8 cellular contexts compared by ENCODE assay signal in the genomic region with DNA sequence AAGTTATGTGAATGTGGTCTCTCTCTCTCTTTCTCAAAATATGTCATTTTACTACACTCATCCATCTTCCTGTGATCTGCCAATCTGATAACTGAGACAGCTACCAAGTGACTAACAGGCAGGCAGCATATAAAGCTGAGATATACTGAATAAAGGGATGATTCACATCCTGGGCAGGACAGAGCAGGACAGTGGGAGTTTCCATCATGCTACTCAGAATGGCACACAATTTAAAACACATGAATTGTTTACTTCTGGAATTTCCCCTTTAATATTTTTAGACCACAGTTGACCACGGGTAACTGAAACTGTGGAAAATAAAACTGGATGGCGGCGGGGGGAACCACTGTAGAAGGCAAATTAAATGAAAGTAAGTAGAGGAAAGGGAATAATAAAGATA. TPM values are rescaled to one million over a fixed set of nuclear protein-coding genes. Genes with fewer than 3 reads are reported as not detected.
DNase-seq lines count a peak whose midpoint lies in the region; ATAC-seq lines count a peak whose summit lies in the region.

No MANE protein-coding gene starts in this region.

- ATAC-seq in HG03064 (IDR thresholded peaks at IDR 0.05; ENCODE audit: low read depth, unreplicated experiment), result peak; percentile 57

- DNase-seq in stimulated activated CD4-positive, alpha-beta T cell treated with anti-CD3 and anti-CD28 coated beads, Interleukin-15, amount 100 ng/mL, for 24 hours, result peak; percentile 15
- DNase-seq in stimulated activated CD4-positive, alpha-beta T cell treated with anti-CD3 and anti-CD28 coated beads, Interleukin-4, amount 100 ng/mL, for 1 hour, result no peak
- DNase-seq in SW480 (ENCODE audit: low spot score) (peak; percentile 73), myocyte (ENCODE audit: low read depth) (peak; percentile 60), NCI-H1092 treated with DMSO at 0.1 percent for 48 hours (lab: John Stamatoyannopoulos, UW) (no peak), DMS79 (lab: John Stamatoyannopoulos, UW) (no peak), retina (no peak)

RNA-seq across cellular contexts. Expression of a gene that starts 58.6 kb away (rescaled TPM):
- total RNA-seq in myocyte, result 70.2 and 77.3 TPM in 2 replicates
- polyA plus RNA-seq in myocyte (2012), result 142 TPM

Comparison
In these comparisons a context has a peak if more than half of its experiments do, and no peak if none do; other contexts are left out.
1. DNase-seq: peak in stimulated activated CD4-positive, alpha-beta T cell treated with anti-CD3 and anti-CD28 coated beads, Interleukin-15, amount 100 ng/mL, for 24 hours (single experiment), SW480 (single experiment) and myocyte (single experiment); none in stimulated activated CD4-positive, alpha-beta T cell treated with anti-CD3 and anti-CD28 coated beads, Interleukin-4, amount 100 ng/mL, for 1 hour (single experiment), NCI-H1092 treated with DMSO at 0.1 percent for 48 hours (single experiment), DMS79 (single experiment) and retina (single experiment).